Comparison of ENCODE assay signal across 24 cellular contexts in genomic region chr4:128908735-128909134, GRCh38.
DNase-seq lines count a peak whose midpoint lies in the region; ATAC-seq, FAIRE-seq and TF ChIP-seq lines count a peak whose summit lies in the region.
"Had no signal": no experiment of that assay in that cellular context is flagged by ENCODE, and none has a peak within 500 bp of the region (broad histone marks: within the 10 kb centered on the region; RNA-seq: fewer than 3 reads in every experiment).

No MANE protein-coding gene starts in this region.

- H3K9ac ChIP-seq in mesenchymal stem cell (ENCODE audit: low read length) = no peak overlapping the region
- H3K9ac ChIP-seq: BLaER1 had no signal

- CTCF ChIA-PET in activated CD8-positive, alpha-beta memory T cell treated with anti-CD3 and anti-CD28 coated beads, Interleukin-2, amount 10 ng/mL, durations not matched to agents 7 days and 5 days (lab: Charles Lee) = no interaction called here

- H3K27me3 Mint-ChIP-seq in activated CD8-positive, alpha-beta memory T cell treated with anti-CD3 and anti-CD28 coated beads, Interleukin-2, amount 10 ng/mL, durations not matched to agents 7 days and 5 days = no peaks in the 10 kb centered on the region
- H3K27me3 Mint-ChIP-seq: CD4-positive, alpha-beta memory T cell had no signal

- H3K4me2 ChIP-seq in mesenchymal stem cell (ENCODE audit: low read length, poor library complexity, severe bottlenecking) = no peak overlapping the region
- H3K4me2 ChIP-seq: BLaER1 had no signal

- no peak overlapping the region for H4K91ac ChIP-seq in mesenchymal stem cell (ENCODE audit: low read length)

- H2AFZ ChIP-seq in mesenchymal stem cell (ENCODE audit: low read depth, low read length) = no peak overlapping the region

- no peak overlapping the region for H4K8ac ChIP-seq in mesenchymal stem cell (ENCODE audit: low read length)

- ATAC-seq in activated CD8-positive, alpha-beta memory T cell treated with anti-CD3 and anti-CD28 coated beads, Interleukin-2, amount 10 ng/mL, durations not matched to agents 7 days and 5 days = no peak
- ATAC-seq in GM18873 (IDR thresholded peaks at IDR 0.05; ENCODE audit: low FRiP score, unreplicated experiment) = no peak
- ATAC-seq: SK-N-SH treated with all-trans-retinoic acid at 6 μM for 48 hours had no signal

- H3K14ac ChIP-seq in mesenchymal stem cell (ENCODE audit: low read length in 2 of 2) = no peak overlapping the region

- H3K4me1 ChIP-seq in mesenchymal stem cell (ENCODE audit: control insufficient read depth, insufficient read depth, low read depth, low read length) = no peaks in the 10 kb centered on the region
- H3K4me1 ChIP-seq: Caco-2, Peyer's patch had no signal

- H2BK12ac ChIP-seq in mesenchymal stem cell (ENCODE audit: low read length in 2 of 2) = no peak overlapping the region

- no peaks in the 10 kb centered on the region for H3K36me3 ChIP-seq in mesenchymal stem cell (ENCODE audit: control insufficient read depth in 1 of 2, insufficient read depth in 2 of 2, low read depth in 1 of 2, low read length in 2 of 2)
- H3K36me3 ChIP-seq: BLaER1, Peyer's patch had no signal

- H3K27ac Mint-ChIP-seq in activated CD8-positive, alpha-beta memory T cell treated with anti-CD3 and anti-CD28 coated beads, Interleukin-2, amount 10 ng/mL, durations not matched to agents 7 days and 5 days = no peak overlapping the region
- H3K27ac Mint-ChIP-seq: CD4-positive, alpha-beta memory T cell had no signal

- no peak overlapping the region for H3K18ac ChIP-seq in mesenchymal stem cell (ENCODE audit: low read depth in 1 of 2, low read length in 2 of 2)

- no peaks in the 10 kb centered on the region for H3K9me3 ChIP-seq in mesenchymal stem cell (ENCODE audit: control insufficient read depth, low read length)
- H3K9me3 ChIP-seq: BLaER1, Caco-2, Peyer's patch had no signal

- H3K36me3 Mint-ChIP-seq in activated CD8-positive, alpha-beta memory T cell treated with anti-CD3 and anti-CD28 coated beads, Interleukin-2, amount 10 ng/mL, durations not matched to agents 7 days and 5 days = peaks cover 18% of the 10 kb centered on the region

- H3K9me3 Mint-ChIP-seq in activated CD8-positive, alpha-beta memory T cell treated with anti-CD3 and anti-CD28 coated beads, Interleukin-2, amount 10 ng/mL, durations not matched to agents 7 days and 5 days (ENCODE audit: low read depth) = no peaks in the 10 kb centered on the region
- H3K9me3 Mint-ChIP-seq: CD4-positive, alpha-beta memory T cell had no signal

- H3K4me1 Mint-ChIP-seq in activated CD8-positive, alpha-beta memory T cell treated with anti-CD3 and anti-CD28 coated beads, Interleukin-2, amount 10 ng/mL, durations not matched to agents 7 days and 5 days = peaks cover 5% of the 10 kb centered on the region

- in situ Hi-C loops in G401 (cut with HindIII; ENCODE audit: low sequenced_read_pairs) = no loop called here

- TF ChIP-seq POLR2A in GM12892 (IDR thresholded peaks at IDR 0.05; ENCODE audit: low read depth, low read length) = no peak

- no peak overlapping the region for H3K27ac ChIP-seq in mesenchymal stem cell (ENCODE audit: low read length, poor library complexity, severe bottlenecking)
- H3K27ac ChIP-seq: BLaER1, Peyer's patch had no signal

- H2AK5ac ChIP-seq in mesenchymal stem cell (ENCODE audit: low read length, severe bottlenecking) = no peak overlapping the region

- no peak overlapping the region for H2BK15ac ChIP-seq in mesenchymal stem cell (ENCODE audit: low read depth, poor library complexity, severe bottlenecking)

- peak; percentile 30 for FAIRE-seq in GM12892 (lab: Jason Lieb, UNC)
- FAIRE-seq: G401.6 had no signal

- no peak overlapping the region for H3K23ac ChIP-seq in mesenchymal stem cell (ENCODE audit: low read length in 2 of 2)

- no peak overlapping the region for H3K4me3 ChIP-seq in LNCaP clone FGC (ENCODE audit: low read depth, low read length)
- H3K4me3 ChIP-seq in mesenchymal stem cell (ENCODE audit: insufficient read depth in 1 of 2, low read depth in 1 of 2, low read length in 2 of 2) = no peak overlapping the region
- H3K4me3 ChIP-seq: BLaER1, Peyer's patch had no signal

- no peak for TF ChIP-seq CTCF in LNCaP clone FGC (IDR thresholded peaks at IDR 0.05; ENCODE audit: control insufficient read depth, extremely low read depth, insufficient read depth)

- H2BK120ac ChIP-seq in mesenchymal stem cell (ENCODE audit: low read depth, low read length) = no peak overlapping the region

- H3K4ac ChIP-seq in mesenchymal stem cell (ENCODE audit: low read depth in 1 of 2, low read length in 2 of 2) = no peak overlapping the region

- H3K4me3 Mint-ChIP-seq in activated CD8-positive, alpha-beta memory T cell treated with anti-CD3 and anti-CD28 coated beads, Interleukin-2, amount 10 ng/mL, durations not matched to agents 7 days and 5 days = no peak overlapping the region
- H3K4me3 Mint-ChIP-seq: CD4-positive, alpha-beta memory T cell had no signal

- no peaks in the 10 kb centered on the region for H3K27me3 ChIP-seq in mesenchymal stem cell (ENCODE audit: control insufficient read depth in 1 of 2, insufficient read depth in 1 of 2, low read length in 2 of 2)
- H3K27me3 ChIP-seq: BLaER1, Peyer's patch had no signal

- DNase-seq in GM12892 (ENCODE audit: insufficient read length) (no peak), LNCaP clone FGC (ENCODE audit: low read depth) (peak; percentile 1), fibroblast of gingiva (ENCODE audit: low read depth) (peak; percentile 38), mesenchymal stem cell (peak; percentile 8), G401 (ENCODE audit: low spot score) (no peak)
- no peak for DNase-seq in activated CD8-positive, alpha-beta memory T cell treated with anti-CD3 and anti-CD28 coated beads, Interleukin-2, amount 10 ng/mL, durations not matched to agents 7 days and 5 days
- DNase-seq: ACHN; Caco-2; CD4-positive, alpha-beta memory T cell; DMS 273 treated with DMSO at 0.1 percent for 48 hours; H7; KG1; NCI-H1092; NCI-H1436 treated with DMSO at 0.1 percent for 48 hours; NCI-H2029; NCI-H2227 treated with DMSO at 0.1 percent for 48 hours; NCI-H524; NCI-H774; NK-92 treated with Interleukin-12 subunit alpha and Interleukin-12 subunit beta, amount 100 ng/mL, for 24 hours; Peyer's patch had no signal

- H2BK5ac ChIP-seq in mesenchymal stem cell (ENCODE audit: low read depth, low read length, poor library complexity, severe bottlenecking) = no peak overlapping the region

- 80% methylated on average over 4 of the region's 5 CpGs for WGBS in mesenchymal stem cell

- H3K79me1 ChIP-seq in mesenchymal stem cell (replicated peaks; ENCODE audit: low read length, poor library complexity, severe bottlenecking) = no peaks in the 10 kb centered on the region

Comparison
In these comparisons a context has a peak if more than half of its experiments do, and no peak if none do; other contexts are left out.
1. DNase-seq: peak in LNCaP clone FGC (single experiment), fibroblast of gingiva (single experiment) and mesenchymal stem cell (single experiment); none in GM12892 (single experiment), activated CD8-positive, alpha-beta memory T cell treated with anti-CD3 and anti-CD28 coated beads, Interleukin-2, amount 10 ng/mL, durations not matched to agents 7 days and 5 days (single experiment) and G401 (single experiment).